1 cellular context compared by ENCODE assay signal in genomic region chr20:62741191-62741676, GRCh38.
A peak's percentile ranks its signal among the peaks of the same experiment; 100 is the strongest.
TF ChIP-seq lines count a peak whose summit lies in the region.

No MANE protein-coding gene starts in this region.

TF ChIP-seq in A549, 52 proteins besides CTCF, POLR2A, EP300 and RAD21 (continued from another document):
- TF ChIP-seq REST (IDR thresholded peaks at IDR 0.05) = peak; percentile 82
